19 cellular contexts compared by ENCODE assay signal in the genomic region with DNA sequence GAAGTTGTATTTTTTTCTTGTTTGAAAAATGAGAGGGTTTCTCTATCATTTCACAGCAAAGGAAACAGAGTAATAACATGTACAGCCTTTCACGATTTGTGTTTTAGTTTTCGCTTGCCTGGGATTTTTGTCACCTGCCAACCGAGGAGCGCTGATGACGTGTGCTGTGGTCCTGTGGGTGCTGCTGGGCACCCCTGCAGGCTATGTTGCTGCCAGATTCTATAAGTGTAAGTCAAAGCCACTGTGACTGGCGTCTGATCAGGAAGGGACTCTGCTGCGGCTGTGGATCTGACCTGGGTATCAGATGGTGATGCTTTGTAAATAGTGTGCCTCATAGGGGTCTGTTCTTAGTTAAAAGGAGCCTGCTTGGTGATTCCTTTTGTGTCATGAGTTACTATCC.
"Had no signal": no experiment of that assay in that cellular context is flagged by ENCODE, and none has a peak within 500 bp of the region (broad histone marks: within the 10 kb centered on the region; RNA-seq: fewer than 3 reads in every experiment).

No MANE protein-coding gene starts in this region.

- H3K4me2 ChIP-seq: smooth muscle cell had no signal

- H3K4me1 Mint-ChIP-seq: brain, nephron progenitor cell had no signal

- H3K27me3 Mint-ChIP-seq: activated CD8-positive, alpha-beta memory T cell treated with anti-CD3 and anti-CD28 coated beads, Interleukin-2, amount 10 ng/mL, durations not matched to agents 7 days and 5 days; activated T-cell treated with anti-CD3 and anti-CD28 coated beads, Interleukin-2, amount 50 U/mL, for 24 hours; brain had no signal

- H3K27me3 ChIP-seq: right lobe of liver, stomach, testis, upper lobe of right lung had no signal

- FAIRE-seq: frontal cortex had no signal

- ATAC-seq: activated CD8-positive, alpha-beta memory T cell treated with anti-CD3 and anti-CD28 coated beads, Interleukin-2, amount 10 ng/mL, durations not matched to agents 7 days and 5 days; activated naive CD4-positive, alpha-beta T cell treated with anti-CD3 and anti-CD28 coated beads, Interleukin-2, amount 50 U/mL, for 72 hours; left ventricle myocardium superior; upper lobe of right lung had no signal

- DNase-seq: activated CD8-positive, alpha-beta memory T cell treated with anti-CD3 and anti-CD28 coated beads, Interleukin-2, amount 10 ng/mL, durations not matched to agents 7 days and 5 days; activated effector memory CD4-positive, alpha-beta T cell treated with Interleukin-2 at 50 U/mL for 16 hours; activated T-cell treated with anti-CD3 and anti-CD28 coated beads, Interleukin-2, amount 50 U/mL, for 24 hours; cortex of kidney; effector memory CD4-positive, alpha-beta T cell; head of caudate nucleus; kidney glomerular epithelial cell; left ventricle myocardium superior; mesenchymal stem cell; nephron progenitor cell; right lobe of liver; stomach; upper lobe of right lung had no signal

- H3K27ac ChIP-seq: epithelial cell of prostate, right lobe of liver, stomach, upper lobe of right lung had no signal

- H3K9me3 Mint-ChIP-seq: activated naive CD4-positive, alpha-beta T cell treated with anti-CD3 and anti-CD28 coated beads, Interleukin-2, amount 50 U/mL, for 72 hours; activated T-cell treated with anti-CD3 and anti-CD28 coated beads, Interleukin-2, amount 50 U/mL, for 24 hours; brain; nephron progenitor cell had no signal

- H3K9me3 ChIP-seq: right lobe of liver, stomach, testis, upper lobe of right lung had no signal

- H3K27ac Mint-ChIP-seq: activated naive CD4-positive, alpha-beta T cell treated with anti-CD3 and anti-CD28 coated beads, Interleukin-2, amount 50 U/mL, for 72 hours; activated T-cell treated with anti-CD3 and anti-CD28 coated beads, Interleukin-2, amount 50 U/mL, for 24 hours; brain; nephron progenitor cell had no signal

- H3K4me3 Mint-ChIP-seq: activated CD8-positive, alpha-beta memory T cell treated with anti-CD3 and anti-CD28 coated beads, Interleukin-2, amount 10 ng/mL, durations not matched to agents 7 days and 5 days; activated T-cell treated with anti-CD3 and anti-CD28 coated beads, Interleukin-2, amount 50 U/mL, for 24 hours; brain; nephron progenitor cell had no signal

- H3K4me3 ChIP-seq: right lobe of liver, smooth muscle cell, stomach, testis, upper lobe of right lung had no signal
